Comparison of ENCODE assay signal across 8 cellular contexts in the genomic region with DNA sequence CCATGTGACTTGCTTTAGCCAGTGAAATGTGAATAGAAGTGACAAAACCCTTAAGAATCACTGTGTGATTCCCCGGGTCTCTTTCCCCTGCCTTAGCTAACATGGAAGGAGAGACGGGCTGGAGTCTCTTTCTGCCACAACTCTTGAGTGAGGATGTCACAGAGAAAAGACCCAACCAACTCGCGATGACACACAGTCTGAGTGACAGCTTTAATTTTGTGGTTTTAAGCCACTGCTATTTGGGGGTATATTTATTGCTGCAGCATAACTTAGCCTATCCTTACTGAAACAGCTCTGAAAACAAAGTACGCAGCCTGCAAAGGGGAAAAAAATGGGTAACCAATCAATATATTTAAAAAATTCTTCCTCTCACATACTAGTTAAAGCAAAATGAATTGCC.
"Had no signal": no experiment of that assay in that cellular context is flagged by ENCODE, and none has a peak within 500 bp of the region (broad histone marks: within the 10 kb centered on the region; RNA-seq: fewer than 3 reads in every experiment).

No MANE protein-coding gene starts in this region.

- ATAC-seq: GM12878 had no signal

- H3K4me3 ChIP-seq: GM12878 had no signal

- DNase-seq: GDM1, GF-D8 had no signal

- FAIRE-seq: G401.6, GM12878, GM12891, GM12892, GM18507, GM19239 had no signal
